Comparison of ENCODE assay signal across 8 cellular contexts in genomic region chr4:42995343-42995944, GRCh38.
DNase-seq lines count a peak whose midpoint lies in the region; ATAC-seq and TF ChIP-seq lines count a peak whose summit lies in the region.

No MANE protein-coding gene starts in this region.

- H3K36me3 Mint-ChIP-seq in chondrocyte (ENCODE audit: low read depth) (no peaks in the 10 kb centered on the region), nephron (ENCODE audit: low read depth) (no peaks in the 10 kb centered on the region)

- no peak overlapping the region for H3K4me3 Mint-ChIP-seq in chondrocyte (ENCODE audit: unreplicated experiment)
- H3K4me3 Mint-ChIP-seq in nephron = no peak overlapping the region

- ATAC-seq in GM18505 (IDR thresholded peaks at IDR 0.05; ENCODE audit: unreplicated experiment) (peak; percentile 85), HG02938 (IDR thresholded peaks at IDR 0.05; ENCODE audit: unreplicated experiment) (peak; percentile 94)

- H3K27me3 Mint-ChIP-seq in chondrocyte (ENCODE audit: low read depth) (peaks cover 1% of the 10 kb centered on the region), nephron (ENCODE audit: low read depth) (no peaks in the 10 kb centered on the region)

- H3K9me3 Mint-ChIP-seq in chondrocyte (ENCODE audit: low read depth) (peaks cover 8% of the 10 kb centered on the region), nephron (peaks cover 5% of the 10 kb centered on the region)

- peak; percentile 36 for DNase-seq in AG08396 (ENCODE audit: low spot score)
- DNase-seq in NCI-H2171 (lab: John Stamatoyannopoulos, UW) = peak; percentile 1
- DNase-seq in chondrocyte (ENCODE audit: low spot score) = no peak
- DNase-seq in activated gamma-delta T cell treated with Interleukin-2 at 50 U/mL for 16 hours = no peak
- DNase-seq in stimulated activated CD4-positive, alpha-beta T cell treated with anti-CD3 and anti-CD28 coated beads, Interleukin-4, amount 100 ng/mL, for 1 hour = no peak

- TF ChIP-seq CTCF in chondrocyte (IDR thresholded peaks at IDR 0.05) (peak; percentile 80), nephron (IDR thresholded peaks at IDR 0.05; ENCODE audit: unreplicated experiment in 3 of 3) (peak; percentile 76 to 79 (median 77))

- TF ChIP-seq POLR2A in GM18505 (IDR thresholded peaks at IDR 0.05; ENCODE audit: borderline replicate concordance, extremely low read depth, insufficient read depth, insufficient read length) = no peak

- no peaks in the 10 kb centered on the region for H3K4me1 Mint-ChIP-seq in chondrocyte (ENCODE audit: low read depth)
- no peaks in the 10 kb centered on the region for H3K4me1 Mint-ChIP-seq in nephron

- no peak overlapping the region for H3K27ac Mint-ChIP-seq in chondrocyte (ENCODE audit: unreplicated experiment)
- H3K27ac Mint-ChIP-seq in nephron = no peak overlapping the region

Comparison
In these comparisons a context has a peak if more than half of its experiments do, and no peak if none do; other contexts are left out.
1. DNase-seq: peak in AG08396 (single experiment) and NCI-H2171 (single experiment); none in chondrocyte (single experiment), activated gamma-delta T cell treated with Interleukin-2 at 50 U/mL for 16 hours (single experiment) and stimulated activated CD4-positive, alpha-beta T cell treated with anti-CD3 and anti-CD28 coated beads, Interleukin-4, amount 100 ng/mL, for 1 hour (single experiment).